In the genomic region with DNA sequence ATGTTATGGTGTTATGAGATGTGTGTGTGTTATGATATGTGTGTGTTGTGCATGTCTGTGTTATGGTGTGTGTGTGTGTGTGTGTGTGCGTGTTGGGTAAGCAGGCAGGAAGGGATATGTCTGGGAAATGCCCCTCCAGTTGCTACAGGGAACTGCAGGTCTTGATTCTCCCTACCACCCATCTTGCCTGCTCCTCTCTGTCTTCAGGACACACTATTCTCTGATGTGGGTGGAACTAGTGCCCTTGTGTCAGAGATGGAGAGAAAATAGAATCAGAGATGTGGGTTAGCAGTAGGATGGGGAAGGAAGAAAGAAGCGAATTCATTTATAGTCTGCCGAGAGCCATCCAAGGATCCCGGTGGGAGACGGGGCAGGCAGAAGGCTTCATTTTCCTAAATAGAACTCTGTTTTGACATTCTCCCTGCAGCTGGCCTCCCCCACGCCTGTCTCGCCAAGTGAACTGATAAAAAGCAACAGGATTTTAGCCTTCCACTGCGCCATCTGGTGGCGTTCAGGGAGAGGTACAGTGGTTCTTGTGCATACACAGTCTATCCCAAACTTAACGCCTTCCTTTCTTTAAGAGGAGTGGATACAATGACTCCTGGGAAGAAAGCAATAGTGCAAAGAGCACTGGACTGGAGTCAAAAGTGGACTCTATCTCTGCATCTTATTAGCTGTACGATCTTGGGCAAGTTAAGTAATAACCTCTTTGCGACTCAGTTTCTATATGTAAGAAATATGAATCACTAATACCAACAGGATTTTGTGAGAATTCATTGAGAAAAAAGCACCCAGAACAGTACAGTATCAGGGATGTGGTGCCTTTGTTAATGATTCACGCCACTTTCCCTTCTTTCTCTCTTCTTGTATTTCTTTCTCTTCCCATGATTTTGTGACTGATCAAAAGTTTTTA, we compare ENCODE assay signal across 8 cellular contexts. TPM values are rescaled to one million over a fixed set of nuclear protein-coding genes. Genes with fewer than 3 reads are reported as not detected.
DNase-seq lines count a peak whose midpoint lies in the region; ATAC-seq and TF ChIP-seq lines count a peak whose summit lies in the region.

No MANE protein-coding gene starts in this region.

- H3K9me3 Mint-ChIP-seq in activated T-helper 2 cell treated with anti-CD3 and anti-CD28 coated beads, Interferon-gamma antibody, Interleukin-2, Interleukin-4, amounts not matched to agents 10 μg/mL and 5 μg/mL and 100 μg/mL, durations not matched to agents 14 hours and 24 hours and 36 hours, result no peaks in the 10 kb centered on the region
- H3K9me3 Mint-ChIP-seq in osteocyte (ENCODE audit: unreplicated experiment), result no peaks in the 10 kb centered on the region

- H3K27ac ChIP-seq in DOHH2 (ENCODE audit: low read depth, low read length) (no peak overlapping the region), upper lobe of left lung (no peak overlapping the region)

- intact Hi-C loops in activated T-helper 2 cell treated with anti-CD3 and anti-CD28 coated beads, Interferon-gamma antibody, Interleukin-2, Interleukin-4, amounts not matched to agents 10 μg/mL and 5 μg/mL and 100 μg/mL, durations not matched to agents 14 hours and 24 hours and 36 hours (cut with micrococcal nuclease), result loop anchor here (1.0 to 10.0 kb wide), 4 partner anchors 32 to 237 kb away; no protein-coding TSS in a partner anchor

- DNase-seq in SHP77 treated with DMSO at 0.1 percent for 48 hours (lab: John Stamatoyannopoulos, UW) (peak; percentile 18), foreskin fibroblast (peak; percentile 67 to 92), osteocyte (ENCODE audit: extremely low spot score, unreplicated experiment) (peak; percentile 88), upper lobe of left lung (peak in 1 of 2 donors; percentile 75)
- peak; percentile 52 for DNase-seq in activated T-helper 2 cell treated with anti-CD3 and anti-CD28 coated beads, Interferon-gamma antibody, Interleukin-2, Interleukin-4, amounts not matched to agents 10 μg/mL and 5 μg/mL and 100 μg/mL, durations not matched to agents 14 hours and 24 hours and 36 hours (ENCODE audit: low spot score)

- H3K4me1 ChIP-seq in DOHH2 (ENCODE audit: control insufficient read depth, low read length), result peaks cover 4% of the 10 kb centered on the region; the same call in 1 of the 2 replicates
- peaks cover 4% of the 10 kb centered on the region for H3K4me1 ChIP-seq in Loucy (ENCODE audit: insufficient read depth, low read length, poor library complexity, severe bottlenecking)
- peaks cover 0 to 7% (median 4%) of the 10 kb centered on the region in 4 donors for H3K4me1 ChIP-seq in upper lobe of left lung

- no peaks in the 10 kb centered on the region for H3K9me2 ChIP-seq in DOHH2 (replicated peaks; ENCODE audit: control insufficient read depth, low read length)
- no peaks in the 10 kb centered on the region for H3K9me2 ChIP-seq in Loucy (replicated peaks; ENCODE audit: low read depth, low read length)

- no peak for TF ChIP-seq POLR2A in upper lobe of left lung (IDR thresholded peaks at IDR 0.05)

- no peaks in the 10 kb centered on the region for H3K36me3 Mint-ChIP-seq in activated T-helper 2 cell treated with anti-CD3 and anti-CD28 coated beads, Interferon-gamma antibody, Interleukin-2, Interleukin-4, amounts not matched to agents 10 μg/mL and 5 μg/mL and 100 μg/mL, durations not matched to agents 14 hours and 24 hours and 36 hours (ENCODE audit: low read depth)
- H3K36me3 Mint-ChIP-seq in osteocyte (ENCODE audit: unreplicated experiment), result no peaks in the 10 kb centered on the region

- H3K4me3 ChIP-seq in DOHH2 (ENCODE audit: low read length) (no peak overlapping the region), Loucy (ENCODE audit: low read length, poor library complexity, severe bottlenecking) (no peak overlapping the region), foreskin fibroblast (ENCODE audit: low read depth in 1 of 2, low read length in 2 of 2) (no peak overlapping the region), upper lobe of left lung (no peak overlapping the region)

- H4K20me1 ChIP-seq in DOHH2 (ENCODE audit: control insufficient read depth, insufficient read depth, low read depth, low read length) (no peaks in the 10 kb centered on the region), Loucy (ENCODE audit: insufficient read depth, low read length, poor library complexity, severe bottlenecking) (no peaks in the 10 kb centered on the region)

- WGBS in upper lobe of left lung, 2 donors, result 12 to 17% methylated on average over 13 of the region's 13 CpGs

- no peaks in the 10 kb centered on the region for H3K9me3 ChIP-seq in DOHH2 (ENCODE audit: control insufficient read depth, insufficient read depth, low read length)
- no peaks in the 10 kb centered on the region for H3K9me3 ChIP-seq in Loucy (ENCODE audit: insufficient read depth, low read depth, low read length)
- H3K9me3 ChIP-seq in upper lobe of left lung, result no peaks in the 10 kb centered on the region

- peak overlapping the region; percentile 25; the same call in 1 of the 2 replicates for H3K4me2 ChIP-seq in DOHH2 (ENCODE audit: low read length)
- H3K4me2 ChIP-seq in Loucy (ENCODE audit: low read depth, low read length, poor library complexity, severe bottlenecking), result no peak overlapping the region

- H3K9ac ChIP-seq in Loucy (ENCODE audit: low read depth, low read length, poor library complexity, severe bottlenecking), result no peak overlapping the region

- TF ChIP-seq CTCF in DOHH2 (IDR thresholded peaks at IDR 0.05; ENCODE audit: low read depth, low read length, poor library complexity, severe bottlenecking) (peak; percentile 93), Loucy (conservative IDR thresholded peaks at IDR 0.05; ENCODE audit: low read length) (peak; percentile 94), foreskin fibroblast (IDR thresholded peaks at IDR 0.05; ENCODE audit: low read depth, low read length) (peak; percentile 94), osteocyte (IDR thresholded peaks at IDR 0.05) (peak; percentile 94), upper lobe of left lung (IDR thresholded peaks at IDR 0.05) (peak; percentile 79 to 89 (median 83))

- peaks cover 8% of the 10 kb centered on the region for H3K4me1 Mint-ChIP-seq in activated T-helper 2 cell treated with anti-CD3 and anti-CD28 coated beads, Interferon-gamma antibody, Interleukin-2, Interleukin-4, amounts not matched to agents 10 μg/mL and 5 μg/mL and 100 μg/mL, durations not matched to agents 14 hours and 24 hours and 36 hours (ENCODE audit: low read depth)
- peaks cover 4% of the 10 kb centered on the region for H3K4me1 Mint-ChIP-seq in osteocyte (ENCODE audit: unreplicated experiment)

- ATAC-seq in GM21717 (IDR thresholded peaks at IDR 0.05; ENCODE audit: unreplicated experiment), result peak; percentile 86
- ATAC-seq in upper lobe of left lung (ENCODE audit: low FRiP score in 2 of 2), result peak; percentile 88 to 96

- H3K79me2 ChIP-seq in DOHH2 (ENCODE audit: control insufficient read depth, low read length), result no peaks in the 10 kb centered on the region
- H3K79me2 ChIP-seq in Loucy (ENCODE audit: insufficient read depth, low read length), result no peaks in the 10 kb centered on the region

- H3K27me3 ChIP-seq in DOHH2 (ENCODE audit: control insufficient read depth, low read length) (0 out of 2 replicates have a peak, but pooled peaks cover 2% of the 10 kb centered on the region), Loucy (ENCODE audit: insufficient read depth, low read length, poor library complexity, severe bottlenecking) (no peaks in the 10 kb centered on the region), upper lobe of left lung (no peaks in the 10 kb centered on the region)

- H3F3A ChIP-seq in DOHH2 (ENCODE audit: control insufficient read depth, insufficient read depth) (no peaks in the 10 kb centered on the region), Loucy (ENCODE audit: low read depth) (no peaks in the 10 kb centered on the region)

- no peaks in the 10 kb centered on the region for H3K36me3 ChIP-seq in DOHH2 (ENCODE audit: control insufficient read depth, low read length)
- H3K36me3 ChIP-seq in Loucy (ENCODE audit: insufficient read depth, low read length), result no peaks in the 10 kb centered on the region
- H3K36me3 ChIP-seq in upper lobe of left lung, result no peaks in the 10 kb centered on the region

- no peaks in the 10 kb centered on the region for H3K27me3 Mint-ChIP-seq in activated T-helper 2 cell treated with anti-CD3 and anti-CD28 coated beads, Interferon-gamma antibody, Interleukin-2, Interleukin-4, amounts not matched to agents 10 μg/mL and 5 μg/mL and 100 μg/mL, durations not matched to agents 14 hours and 24 hours and 36 hours (ENCODE audit: low read depth)
- peaks cover 15% of the 10 kb centered on the region for H3K27me3 Mint-ChIP-seq in osteocyte (ENCODE audit: unreplicated experiment)

- no peak for TF ChIP-seq EP300 in upper lobe of left lung (IDR thresholded peaks at IDR 0.05)

- no peak overlapping the region for H3K27ac Mint-ChIP-seq in activated T-helper 2 cell treated with anti-CD3 and anti-CD28 coated beads, Interferon-gamma antibody, Interleukin-2, Interleukin-4, amounts not matched to agents 10 μg/mL and 5 μg/mL and 100 μg/mL, durations not matched to agents 14 hours and 24 hours and 36 hours
- no peak overlapping the region for H3K27ac Mint-ChIP-seq in osteocyte (ENCODE audit: unreplicated experiment)

- 0 out of 2 replicates have a peak overlapping the region, but pooled peaks have one; percentile 40 for H2AFZ ChIP-seq in Loucy (ENCODE audit: low read length)

- H3K4me3 Mint-ChIP-seq in activated T-helper 2 cell treated with anti-CD3 and anti-CD28 coated beads, Interferon-gamma antibody, Interleukin-2, Interleukin-4, amounts not matched to agents 10 μg/mL and 5 μg/mL and 100 μg/mL, durations not matched to agents 14 hours and 24 hours and 36 hours (ENCODE audit: low read depth), result no peak overlapping the region
- no peak overlapping the region for H3K4me3 Mint-ChIP-seq in osteocyte (ENCODE audit: unreplicated experiment)

RNA-seq across cellular contexts. Expression of gene MGST2, which starts 14.1 kb away (rescaled TPM):
- total RNA-seq in activated T-helper 2 cell treated with anti-CD3 and anti-CD28 coated beads, Interferon-gamma antibody, Interleukin-2, Interleukin-4, amounts not matched to agents 10 μg/mL and 5 μg/mL and 100 μg/mL, durations not matched to agents 14 hours and 24 hours and 36 hours, result 29.5 and 32.5 TPM in 2 replicates
- total RNA-seq in osteocyte, result 29.2 and 29.9 TPM in 2 replicates
- total RNA-seq in upper lobe of left lung, result 10 to 100 TPM; 12.6 to 64.0 (median 39.1) TPM
